In genomic region chr12:66799548-66799947, GRCh38 we compare ENCODE assay signal across 15 cellular contexts.
"Had no signal": no experiment of that assay in that cellular context is flagged by ENCODE, and none has a peak within 500 bp of the region (broad histone marks: within the 10 kb centered on the region; RNA-seq: fewer than 3 reads in every experiment).

No MANE protein-coding gene starts in this region.

- H3K27ac ChIP-seq: dorsolateral prefrontal cortex, neutrophil, psoas muscle, sigmoid colon, skin epidermis had no signal

- H3K27me3 ChIP-seq: sigmoid colon had no signal

- H3K4me1 ChIP-seq: psoas muscle, sigmoid colon had no signal

- DNase-seq: cortex of kidney; dorsolateral prefrontal cortex; effector CD8-positive, alpha-beta T cell; islet precursor cell; mammary epithelial cell; naive thymus-derived CD4-positive, alpha-beta T cell; nephron progenitor cell; psoas muscle; sigmoid colon; stimulated activated CD4-positive, alpha-beta T cell treated with anti-CD3 and anti-CD28 coated beads, Interleukin-2, amount 100 ng/mL, for 24 hours; stimulated activated CD4-positive, alpha-beta T cell treated with anti-CD3 and anti-CD28 coated beads, Interleukin-4, amount 100 ng/mL, for 4 hours; stimulated activated naive B cell treated with anti-CD40 and anti-IgM and Interleukin-4, amounts not matched to agents 10 μg/mL and 1 μg/mL and 100 μg/mL, for 72 hours; trophoblast cell had no signal

- H3K9me3 ChIP-seq: neutrophil, psoas muscle, sigmoid colon had no signal

- H3K36me3 ChIP-seq: neutrophil, sigmoid colon had no signal

- H3K4me3 ChIP-seq: dorsolateral prefrontal cortex, psoas muscle, sigmoid colon, skin epidermis had no signal
